Comparison of ENCODE assay signal across 9 cellular contexts in genomic region chr20:43508604-43509040, GRCh38. TPM values are rescaled to one million over a fixed set of nuclear protein-coding genes. Genes with fewer than 3 reads are reported as not detected.
DNase-seq lines count a peak whose midpoint lies in the region; ATAC-seq and TF ChIP-seq lines count a peak whose summit lies in the region.
"Had no signal": no experiment of that assay in that cellular context is flagged by ENCODE, and none has a peak within 500 bp of the region (broad histone marks: within the 10 kb centered on the region; RNA-seq: fewer than 3 reads in every experiment).

No MANE protein-coding gene starts in this region.

- H3K4me1 Mint-ChIP-seq in effector memory CD8-positive, alpha-beta T cell (ENCODE audit: low read depth in 2 of 2): peaks cover 0 to 3% of the 10 kb centered on the region in 2 donors
- peaks cover 5% of the 10 kb centered on the region for H3K4me1 Mint-ChIP-seq in neural crest cell

- ATAC-seq in effector memory CD8-positive, alpha-beta T cell (replicated peaks): no peak
- no peak for ATAC-seq in GM21737 (IDR thresholded peaks at IDR 0.05; ENCODE audit: unreplicated experiment)

- H3K27me3 Mint-ChIP-seq in effector memory CD8-positive, alpha-beta T cell: peaks cover 37 to 50% of the 10 kb centered on the region in 2 donors
- peaks cover 48% of the 10 kb centered on the region for H3K27me3 Mint-ChIP-seq in neural crest cell (ENCODE audit: low read depth)

- no peaks in the 10 kb centered on the region for H3K9me3 Mint-ChIP-seq in effector memory CD8-positive, alpha-beta T cell
- H3K9me3 Mint-ChIP-seq in neural crest cell: no peaks in the 10 kb centered on the region

- peak overlapping the region; percentile 35 to 53 for H3K4me3 Mint-ChIP-seq in effector memory CD8-positive, alpha-beta T cell
- peak overlapping the region; percentile 84 for H3K4me3 Mint-ChIP-seq in neural crest cell

- peak; percentile 43 for DNase-seq in DMS53 (lab: John Stamatoyannopoulos, UW)
- DNase-seq in DMS53 treated with DMSO at 0.1 percent for 48 hours (lab: John Stamatoyannopoulos, UW; ENCODE audit: unreplicated experiment): no peak
- peak; percentile 7 for DNase-seq in MV-4-11 (lab: John Stamatoyannopoulos, UW)
- DNase-seq in effector memory CD8-positive, alpha-beta T cell: no peak
- DNase-seq in neural crest cell (ENCODE audit: low read depth, low spot score): peak; percentile 9
- DNase-seq in NCI-H446 treated with DMSO at 0.1 percent for 48 hours (lab: John Stamatoyannopoulos, UW): no peak
- no peak for DNase-seq in NCI-H1048 (lab: John Stamatoyannopoulos, UW)

- peaks cover 3% of the 10 kb centered on the region for H3K36me3 Mint-ChIP-seq in effector memory CD8-positive, alpha-beta T cell (ENCODE audit: insufficient read depth)
- no peaks in the 10 kb centered on the region for H3K36me3 Mint-ChIP-seq in neural crest cell (ENCODE audit: low read depth)

- TF ChIP-seq CTCF in neural crest cell (conservative IDR thresholded peaks at IDR 0.05): peak; percentile 39

- H3K27ac Mint-ChIP-seq in effector memory CD8-positive, alpha-beta T cell: no peak overlapping the region
- H3K27ac Mint-ChIP-seq in neural crest cell (ENCODE audit: unreplicated experiment): no peak overlapping the region

RNA-seq across cellular contexts. Expression of gene L3MBTL1, which starts 1.1 kb away (rescaled TPM):
- 20.3 and 22.4 TPM in 2 replicates for total RNA-seq in neural crest cell

RNA-seq across cellular contexts. Expression of gene SGK2, which starts 50.2 kb away (rescaled TPM):
- 1.0 and 1.6 TPM in 2 replicates for total RNA-seq in neural crest cell
- total RNA-seq: A172 had no signal

RNA-seq across cellular contexts. Expression of gene SRSF6, which starts 50.9 kb away (rescaled TPM):
- 278 and 284 TPM in 2 replicates for total RNA-seq in neural crest cell

Comparison
In these comparisons a context has a peak if more than half of its experiments do, and no peak if none do; other contexts are left out.
1. DNase-seq: peak in DMS53 (single experiment), MV-4-11 (single experiment) and neural crest cell (single experiment); none in DMS53 treated with DMSO at 0.1 percent for 48 hours (single experiment), effector memory CD8-positive, alpha-beta T cell (0 of 3), NCI-H446 treated with DMSO at 0.1 percent for 48 hours (single experiment) and NCI-H1048 (single experiment).